In the genomic region with DNA sequence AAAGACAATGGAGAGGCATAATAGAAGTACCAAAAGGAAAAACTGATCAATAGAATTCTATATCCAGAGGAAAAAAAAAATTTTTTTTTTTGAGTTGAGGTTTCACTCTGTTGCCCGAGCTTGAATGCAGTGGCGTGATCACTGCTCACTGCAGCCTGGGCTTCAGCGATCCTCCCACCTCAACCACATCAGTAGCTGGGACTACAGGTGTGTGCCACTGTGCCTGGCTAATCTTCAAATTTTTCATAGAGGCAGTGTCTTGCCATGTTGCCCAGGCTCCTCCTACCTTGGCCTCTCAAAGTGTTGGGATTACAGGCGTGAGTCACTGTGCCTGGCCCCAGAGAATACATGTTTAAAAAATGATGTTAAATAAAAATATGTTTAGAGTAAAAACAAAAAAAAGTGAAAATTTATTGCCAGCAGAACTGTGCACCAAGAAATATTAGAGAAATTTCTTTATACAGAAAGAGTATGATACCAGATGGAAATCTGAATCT, we compare ENCODE assay signal across 25 cellular contexts.
"Had no signal": no experiment of that assay in that cellular context is flagged by ENCODE, and none has a peak within 500 bp of the region (broad histone marks: within the 10 kb centered on the region; RNA-seq: fewer than 3 reads in every experiment).

No MANE protein-coding gene starts in this region.

- H3K4me1 ChIP-seq: ascending aorta, gastroesophageal sphincter, parathyroid adenoma, thyroid gland, upper lobe of right lung had no signal

- H3K9me3 ChIP-seq: ascending aorta, gastroesophageal sphincter, thyroid gland, upper lobe of right lung had no signal

- H3K79me2 ChIP-seq: parathyroid adenoma had no signal

- H3K27ac Mint-ChIP-seq: activated CD4-positive, alpha-beta T cell treated with anti-CD3 and anti-CD28 coated beads, Interleukin-2, amount 10 ng/mL, durations not matched to agents 7 days and 5 days; activated CD8-positive, alpha-beta memory T cell treated with anti-CD3 and anti-CD28 coated beads, Interleukin-2, amount 10 ng/mL, durations not matched to agents 7 days and 5 days; activated CD8-positive, alpha-beta T cell treated with anti-CD3 and anti-CD28 coated beads for 36 hours; activated naive CD4-positive, alpha-beta T cell treated with anti-CD3 and anti-CD28 coated beads, Interleukin-2, amount 50 U/mL, for 24 hours; activated T-helper 1 cell treated with anti-CD3 and anti-CD28 coated beads, Interleukin-12 subunit alpha, Interleukin-12 subunit beta, Interleukin-2, Interleukin-4 antibody, amounts not matched to agents 30 ng/mL and 10 ng/mL and 1 ng/mL, durations not matched to agents 14 hours and 24 hours and 36 hours; nephron progenitor cell; stimulated activated naive CD8-positive, alpha-beta T cell treated with anti-CD3 and anti-CD28 coated beads, Interleukin-15, Interleukin-2, amounts not matched to agents 100 ng/mL and 50 ng/mL, for 24 hours; T-cell; T-helper 2 cell treated with Interferon-gamma antibody and Interleukin-4, amounts not matched to agents 5 μg/mL and 100 μg/mL, for 36 hours had no signal

- H3K4me3 ChIP-seq: ascending aorta, gastroesophageal sphincter, thyroid gland, upper lobe of right lung had no signal

- H3K27me3 Mint-ChIP-seq: activated CD4-positive, alpha-beta T cell treated with anti-CD3 and anti-CD28 coated beads, Interleukin-2, amount 10 ng/mL, durations not matched to agents 7 days and 5 days; activated CD8-positive, alpha-beta memory T cell treated with anti-CD3 and anti-CD28 coated beads, Interleukin-2, amount 10 ng/mL, durations not matched to agents 7 days and 5 days; activated CD8-positive, alpha-beta T cell treated with anti-CD3 and anti-CD28 coated beads for 36 hours; activated naive CD4-positive, alpha-beta T cell treated with anti-CD3 and anti-CD28 coated beads, Interleukin-2, amount 50 U/mL, for 24 hours; stimulated activated naive CD8-positive, alpha-beta T cell treated with anti-CD3 and anti-CD28 coated beads, Interleukin-15, Interleukin-2, amounts not matched to agents 100 ng/mL and 50 ng/mL, for 24 hours; T-cell had no signal

- H3K4me3 Mint-ChIP-seq: activated CD4-positive, alpha-beta T cell treated with anti-CD3 and anti-CD28 coated beads, Interleukin-2, amount 10 ng/mL, durations not matched to agents 7 days and 5 days; activated CD8-positive, alpha-beta memory T cell treated with anti-CD3 and anti-CD28 coated beads, Interleukin-2, amount 10 ng/mL, durations not matched to agents 7 days and 5 days; activated CD8-positive, alpha-beta T cell treated with anti-CD3 and anti-CD28 coated beads for 36 hours; activated naive CD4-positive, alpha-beta T cell treated with anti-CD3 and anti-CD28 coated beads, Interleukin-2, amount 50 U/mL, for 24 hours; activated T-helper 1 cell treated with anti-CD3 and anti-CD28 coated beads, Interleukin-12 subunit alpha, Interleukin-12 subunit beta, Interleukin-2, Interleukin-4 antibody, amounts not matched to agents 30 ng/mL and 10 ng/mL and 1 ng/mL, durations not matched to agents 14 hours and 24 hours and 36 hours; nephron progenitor cell; stimulated activated naive CD8-positive, alpha-beta T cell treated with anti-CD3 and anti-CD28 coated beads, Interleukin-15, Interleukin-2, amounts not matched to agents 100 ng/mL and 50 ng/mL, for 24 hours; T-cell; T-helper 2 cell treated with Interferon-gamma antibody and Interleukin-4, amounts not matched to agents 5 μg/mL and 100 μg/mL, for 36 hours had no signal

- ATAC-seq: activated CD4-positive, CD25-positive, alpha-beta regulatory T cell treated with anti-CD3 and anti-CD28 coated beads, Interleukin-2, amount 50 U/mL, for 24 hours; activated CD8-positive, alpha-beta memory T cell treated with anti-CD3 and anti-CD28 coated beads, Interleukin-2, amount 10 ng/mL, durations not matched to agents 7 days and 5 days; activated CD8-positive, alpha-beta T cell treated with anti-CD3 and anti-CD28 coated beads for 36 hours; gastroesophageal sphincter; right cardiac atrium; T-cell; upper lobe of right lung had no signal

- H2AFZ ChIP-seq: parathyroid adenoma had no signal

- H3K27ac ChIP-seq: ascending aorta, gastroesophageal sphincter, parathyroid adenoma, thyroid gland, upper lobe of right lung, VCaP had no signal

- H3K36me3 ChIP-seq: ascending aorta, gastroesophageal sphincter, thyroid gland, upper lobe of right lung had no signal

- H3K9ac ChIP-seq: parathyroid adenoma had no signal

- H3K9me3 Mint-ChIP-seq: activated CD4-positive, alpha-beta T cell treated with anti-CD3 and anti-CD28 coated beads, Interleukin-2, amount 10 ng/mL, durations not matched to agents 7 days and 5 days; activated CD8-positive, alpha-beta T cell treated with anti-CD3 and anti-CD28 coated beads for 36 hours; activated T-helper 1 cell treated with anti-CD3 and anti-CD28 coated beads, Interleukin-12 subunit alpha, Interleukin-12 subunit beta, Interleukin-2, Interleukin-4 antibody, amounts not matched to agents 30 ng/mL and 10 ng/mL and 1 ng/mL, durations not matched to agents 14 hours and 24 hours and 36 hours; nephron progenitor cell; T-helper 2 cell treated with Interferon-gamma antibody and Interleukin-4, amounts not matched to agents 5 μg/mL and 100 μg/mL, for 36 hours had no signal

- H3K27me3 ChIP-seq: ascending aorta, gastroesophageal sphincter, thyroid gland, upper lobe of right lung had no signal

- H3K4me1 Mint-ChIP-seq: activated CD4-positive, alpha-beta T cell treated with anti-CD3 and anti-CD28 coated beads, Interleukin-2, amount 10 ng/mL, durations not matched to agents 7 days and 5 days; activated CD8-positive, alpha-beta memory T cell treated with anti-CD3 and anti-CD28 coated beads, Interleukin-2, amount 10 ng/mL, durations not matched to agents 7 days and 5 days; activated naive CD4-positive, alpha-beta T cell treated with anti-CD3 and anti-CD28 coated beads, Interleukin-2, amount 50 U/mL, for 24 hours; nephron progenitor cell; T-cell had no signal

- H3K36me3 Mint-ChIP-seq: activated CD8-positive, alpha-beta memory T cell treated with anti-CD3 and anti-CD28 coated beads, Interleukin-2, amount 10 ng/mL, durations not matched to agents 7 days and 5 days; activated naive CD4-positive, alpha-beta T cell treated with anti-CD3 and anti-CD28 coated beads, Interleukin-2, amount 50 U/mL, for 24 hours; T-cell had no signal

- DNase-seq: activated CD4-positive, alpha-beta T cell treated with anti-CD3 and anti-CD28 coated beads, Interleukin-2, amount 10 ng/mL, durations not matched to agents 7 days and 5 days; activated CD8-positive, alpha-beta memory T cell treated with anti-CD3 and anti-CD28 coated beads, Interleukin-2, amount 10 ng/mL, durations not matched to agents 7 days and 5 days; activated CD8-positive, alpha-beta T cell treated with anti-CD3 and anti-CD28 coated beads for 36 hours; activated gamma-delta T cell; activated T-cell treated with anti-CD3 and anti-CD28 coated beads for 4 hours; head of caudate nucleus; hypothalamus; mesenchymal stem cell; nephron progenitor cell; right cardiac atrium; stimulated activated CD4-positive, alpha-beta T cell treated with anti-CD3 and anti-CD28 coated beads, Interleukin-12 subunit alpha, Interleukin-12 subunit beta, amount 100 ng/mL, for 4 hours; stimulated activated CD4-positive, alpha-beta T cell treated with anti-CD3 and anti-CD28 coated beads, Interleukin-4, amount 100 ng/mL, for 4 hours; substantia nigra; T-cell; thyroid gland; upper lobe of right lung had no signal
